In genomic region chr21:26136686-26137085, GRCh38 we compare ENCODE assay signal across 10 cellular contexts. TPM values are rescaled to one million over a fixed set of nuclear protein-coding genes. Genes with fewer than 3 reads are reported as not detected.
A peak's percentile ranks its signal among the peaks of the same experiment; 100 is the strongest.
DNase-seq lines count a peak whose midpoint lies in the region; ATAC-seq lines count a peak whose summit lies in the region.
"Had no signal": no experiment of that assay in that cellular context is flagged by ENCODE, and none has a peak within 500 bp of the region (broad histone marks: within the 10 kb centered on the region; RNA-seq: fewer than 3 reads in every experiment).

No MANE protein-coding gene starts in this region.

- peak; percentile 7 to 8 for DNase-seq in activated T-cell treated with anti-CD3 and anti-CD28 coated beads, Interleukin-2, amount 50 U/mL, for 72 hours
- DNase-seq in activated T-cell treated with anti-CD3 and anti-CD28 coated beads for 4 hours (no peak), KBM-7 (peak; percentile 51), A172 (ENCODE audit: low spot score) (no peak), NCI-H69 (lab: John Stamatoyannopoulos, UW) (no peak), NCI-H2171 treated with DMSO at 0.1 percent for 48 hours (lab: John Stamatoyannopoulos, UW) (no peak)
- DNase-seq in stimulated activated effector memory CD8-positive, alpha-beta T cell treated with anti-CD3 and anti-CD28 coated beads, Interleukin-12 subunit alpha, Interleukin-12 subunit beta, amount 100 ng/mL, for 72 hours (ENCODE audit: low spot score in 2 of 2): no peak
- DNase-seq: effector memory CD4-positive, alpha-beta T cell; NCI-H526 had no signal

- H3K36me3 Mint-ChIP-seq in activated T-cell treated with anti-CD3 and anti-CD28 coated beads, Interleukin-2, amount 50 U/mL, for 72 hours (ENCODE audit: insufficient read depth in 2 of 2): no peaks in the 10 kb centered on the region
- no peaks in the 10 kb centered on the region for H3K36me3 Mint-ChIP-seq in stimulated activated effector memory CD8-positive, alpha-beta T cell treated with anti-CD3 and anti-CD28 coated beads, Interleukin-12 subunit alpha, Interleukin-12 subunit beta, amount 100 ng/mL, for 72 hours

- H3K4me3 Mint-ChIP-seq in activated T-cell treated with anti-CD3 and anti-CD28 coated beads, Interleukin-2, amount 50 U/mL, for 72 hours: peak overlapping the region in 1 of 2 donors; percentile 49
- H3K4me3 Mint-ChIP-seq in stimulated activated effector memory CD8-positive, alpha-beta T cell treated with anti-CD3 and anti-CD28 coated beads, Interleukin-12 subunit alpha, Interleukin-12 subunit beta, amount 100 ng/mL, for 72 hours: no peak overlapping the region

- no peaks in the 10 kb centered on the region for H3K27me3 Mint-ChIP-seq in activated T-cell treated with anti-CD3 and anti-CD28 coated beads, Interleukin-2, amount 50 U/mL, for 72 hours (ENCODE audit: low read depth)

- no peak overlapping the region for H3K27ac Mint-ChIP-seq in activated T-cell treated with anti-CD3 and anti-CD28 coated beads, Interleukin-2, amount 50 U/mL, for 72 hours
- no peak overlapping the region for H3K27ac Mint-ChIP-seq in stimulated activated effector memory CD8-positive, alpha-beta T cell treated with anti-CD3 and anti-CD28 coated beads, Interleukin-12 subunit alpha, Interleukin-12 subunit beta, amount 100 ng/mL, for 72 hours

- H3K4me1 Mint-ChIP-seq in activated T-cell treated with anti-CD3 and anti-CD28 coated beads, Interleukin-2, amount 50 U/mL, for 72 hours (ENCODE audit: low read depth): peaks cover 14% of the 10 kb centered on the region
- H3K4me1 Mint-ChIP-seq in stimulated activated effector memory CD8-positive, alpha-beta T cell treated with anti-CD3 and anti-CD28 coated beads, Interleukin-12 subunit alpha, Interleukin-12 subunit beta, amount 100 ng/mL, for 72 hours: no peaks in the 10 kb centered on the region

- ATAC-seq in activated T-cell treated with anti-CD3 and anti-CD28 coated beads, Interleukin-2, amount 50 U/mL, for 72 hours (replicated peaks in 1 of 2): peak; percentile 84 to 88
- ATAC-seq in HG02623 (IDR thresholded peaks at IDR 0.05; ENCODE audit: unreplicated experiment): peak; percentile 98
- ATAC-seq in stimulated activated effector memory CD8-positive, alpha-beta T cell treated with anti-CD3 and anti-CD28 coated beads, Interleukin-12 subunit alpha, Interleukin-12 subunit beta, amount 100 ng/mL, for 72 hours: peak; percentile 72

- no peaks in the 10 kb centered on the region for H3K9me3 Mint-ChIP-seq in activated T-cell treated with anti-CD3 and anti-CD28 coated beads, Interleukin-2, amount 50 U/mL, for 72 hours
- no peaks in the 10 kb centered on the region for H3K9me3 Mint-ChIP-seq in stimulated activated effector memory CD8-positive, alpha-beta T cell treated with anti-CD3 and anti-CD28 coated beads, Interleukin-12 subunit alpha, Interleukin-12 subunit beta, amount 100 ng/mL, for 72 hours

- in situ Hi-C loops in KBM-7 (cut with MboI; ENCODE audit: low pct_unique_long_range_greater_than_20kb, low sequenced_read_pairs): no loop called here

RNA-seq across cellular contexts. Expression of gene APP, which starts 33.9 kb away (rescaled TPM):
- 10 to 100 TPM; 37.2 to 45.0 TPM for total RNA-seq in activated T-cell treated with anti-CD3 and anti-CD28 coated beads, Interleukin-2, amount 50 U/mL, for 72 hours
- 337 and 367 TPM in 2 replicates for total RNA-seq in A172 (2014; rRNA removed; shearing (Covaris generic))

Comparison
In these comparisons a context has a peak if more than half of its experiments do, and no peak if none do; other contexts are left out.
1. DNase-seq: peak in activated T-cell treated with anti-CD3 and anti-CD28 coated beads, Interleukin-2, amount 50 U/mL, for 72 hours (2 of 2) and KBM-7 (single experiment); none in activated T-cell treated with anti-CD3 and anti-CD28 coated beads for 4 hours (single experiment), stimulated activated effector memory CD8-positive, alpha-beta T cell treated with anti-CD3 and anti-CD28 coated beads, Interleukin-12 subunit alpha, Interleukin-12 subunit beta, amount 100 ng/mL, for 72 hours (0 of 2), A172 (single experiment), NCI-H69 (single experiment) and NCI-H2171 treated with DMSO at 0.1 percent for 48 hours (single experiment).
2. Peak in every context shown above with its lines, with median percentiles within 50 percentile points of each other: ATAC-seq.